ENCODE assay signal across 9 cellular contexts in genomic region chr2:218859556-218859993, GRCh38. TPM values are rescaled to one million over a fixed set of nuclear protein-coding genes. Genes with fewer than 3 reads are reported as not detected.
DNase-seq lines count a peak whose midpoint lies in the region; ATAC-seq, FAIRE-seq and TF ChIP-seq lines count a peak whose summit lies in the region.
"Had no signal": no experiment of that assay in that cellular context is flagged by ENCODE, and none has a peak within 500 bp of the region (broad histone marks: within the 10 kb centered on the region; RNA-seq: fewer than 3 reads in every experiment).

Gene WNT6 (plus strand): TSS chr2:218859805. CDS start chr2:218860038, 233 bp downstream.

- no peak for DNase-seq in activated naive CD4-positive, alpha-beta T cell treated with Interleukin-2 at 50 U/mL for 16 hours
- DNase-seq in bronchial epithelial cell (ENCODE audit: low read depth) (no peak), mesothelial cell of epicardium (ENCODE audit: low spot score in 2 of 2, unreplicated experiment in 2 of 2) (peak in 1 of 2 experiments; percentile 76), GM10248 (ENCODE audit: extremely low spot score) (no peak), globus pallidus (ENCODE audit: low spot score) (no peak)
- DNase-seq: NCI-H226 had no signal

- H3K4me3 Mint-ChIP-seq in activated naive CD4-positive, alpha-beta T cell treated with anti-CD3 and anti-CD28 coated beads, Interleukin-2, amount 50 U/mL, for 24 hours, result peak within 1 kb of the TSS; percentile 76
- H3K4me3 Mint-ChIP-seq in mesothelial cell of epicardium, result peak within 1 kb of the TSS; percentile 89

- H3K4me3 ChIP-seq in bronchial epithelial cell (ENCODE audit: low read depth, low read length), result peak within 1 kb of the TSS; percentile 2
- peak within 1 kb of the TSS; percentile 35 for H3K4me3 ChIP-seq in urinary bladder (ENCODE audit: low read depth, low read length)

- under 1% methylated on average over 64 of the region's 66 CpGs for WGBS in urinary bladder

- no peaks in the 10 kb centered on the region for H3K9me3 Mint-ChIP-seq in activated naive CD4-positive, alpha-beta T cell treated with anti-CD3 and anti-CD28 coated beads, Interleukin-2, amount 50 U/mL, for 24 hours
- H3K9me3 Mint-ChIP-seq in mesothelial cell of epicardium, result no peaks in the 10 kb centered on the region

- H3K27ac Mint-ChIP-seq in activated naive CD4-positive, alpha-beta T cell treated with anti-CD3 and anti-CD28 coated beads, Interleukin-2, amount 50 U/mL, for 24 hours, result no peak within 1 kb of the TSS
- peak within 1 kb of the TSS; percentile 98 for H3K27ac Mint-ChIP-seq in mesothelial cell of epicardium

- CTCF ChIA-PET in GM10248 (lab: Yijun Ruan, JAX), result interaction anchor here (1.3 to 3.4 kb wide), 4 partner anchors 12 to 120 kb away, joined by 3 to 15 read pairs (median 8); no protein-coding TSS in a partner anchor

- TF ChIP-seq CTCF in bronchial epithelial cell (IDR thresholded peaks at IDR 0.05; ENCODE audit: insufficient read depth, low read length, severe bottlenecking) (no peak), mesothelial cell of epicardium (IDR thresholded peaks at IDR 0.05; ENCODE audit: unreplicated experiment) (no peak), GM10248 (IDR thresholded peaks at IDR 0.05; ENCODE audit: control extremely low read depth, extremely low read depth, low read depth, missing control alignments) (no peak)

- POLR2A ChIA-PET in GM10248 (lab: Yijun Ruan, JAX), result no interaction called here

- peaks cover 53% of the 10 kb centered on the region for H3K27me3 Mint-ChIP-seq in activated naive CD4-positive, alpha-beta T cell treated with anti-CD3 and anti-CD28 coated beads, Interleukin-2, amount 50 U/mL, for 24 hours
- H3K27me3 Mint-ChIP-seq in mesothelial cell of epicardium (ENCODE audit: low read depth), result peaks cover 35% of the 10 kb centered on the region

- H3K4me1 Mint-ChIP-seq in activated naive CD4-positive, alpha-beta T cell treated with anti-CD3 and anti-CD28 coated beads, Interleukin-2, amount 50 U/mL, for 24 hours, result peaks cover 17% of the 10 kb centered on the region
- H3K4me1 Mint-ChIP-seq in mesothelial cell of epicardium, result peaks cover 80% of the 10 kb centered on the region

- no peak for ATAC-seq in GM21723 (IDR thresholded peaks at IDR 0.05; ENCODE audit: unreplicated experiment)

- no peak within 1 kb of the TSS for H3K27ac ChIP-seq in urinary bladder (ENCODE audit: low read depth)

- H3K36me3 ChIP-seq in bronchial epithelial cell (ENCODE audit: control insufficient read depth, insufficient read depth, low read length) (no peaks in the 10 kb centered on the region), urinary bladder (ENCODE audit: insufficient read depth) (no peaks in the 10 kb centered on the region)

- H3K36me3 Mint-ChIP-seq in activated naive CD4-positive, alpha-beta T cell treated with anti-CD3 and anti-CD28 coated beads, Interleukin-2, amount 50 U/mL, for 24 hours, result no peaks in the 10 kb centered on the region
- peaks cover 6% of the 10 kb centered on the region for H3K36me3 Mint-ChIP-seq in mesothelial cell of epicardium

- FAIRE-seq in bronchial epithelial cell (lab: Jason Lieb, UNC), result no peak

- peaks cover 49% of the 10 kb centered on the region for H3K27me3 ChIP-seq in bronchial epithelial cell (ENCODE audit: control insufficient read depth, insufficient read depth, low read length)

- no peaks in the 10 kb centered on the region for H3K4me1 ChIP-seq in urinary bladder (ENCODE audit: insufficient read depth)

RNA-seq across cellular contexts. Expression of gene WNT6, which starts in this region (rescaled TPM):
- total RNA-seq in bronchial epithelial cell (not detected in 2 replicates), mesothelial cell of epicardium (106 to 118 TPM (median 115 TPM) in 3 replicates), urinary bladder (0.16 TPM)
- polyA plus RNA-seq in urinary bladder, result 3.0 TPM

Comparison
In these comparisons a context has a peak if more than half of its experiments do, and no peak if none do; other contexts are left out.
1. RNA of gene WNT6 (total RNA-seq): 106 to 118 TPM in mesothelial cell of epicardium; 0.16 TPM in urinary bladder (single experiment) and not detected in bronchial epithelial cell; every median in the first group is over 10 times any median in the second.